10 cellular contexts compared by ENCODE assay signal in the genomic region with DNA sequence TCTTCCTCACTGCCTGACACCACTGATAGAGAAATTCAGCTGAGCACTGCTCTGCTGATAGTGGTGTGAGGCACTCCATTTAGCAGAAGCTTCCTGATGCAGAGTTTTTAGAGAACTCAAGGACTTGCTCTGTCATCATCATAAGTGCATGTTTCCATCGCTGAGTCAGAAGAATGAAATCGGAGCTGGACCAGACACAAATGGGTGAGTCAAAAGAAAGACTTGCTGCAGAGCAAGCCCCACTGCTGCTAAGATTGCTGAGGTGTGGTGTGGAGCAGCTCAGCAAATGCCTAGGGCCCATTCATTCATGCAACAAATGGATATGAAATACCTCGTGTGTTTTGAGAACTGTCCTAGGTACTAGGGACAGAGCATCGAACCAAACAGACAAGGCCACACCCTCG.
DNase-seq lines count a peak whose midpoint lies in the region; ATAC-seq, FAIRE-seq and TF ChIP-seq lines count a peak whose summit lies in the region.
"Had no signal": no experiment of that assay in that cellular context is flagged by ENCODE, and none has a peak within 500 bp of the region (broad histone marks: within the 10 kb centered on the region; RNA-seq: fewer than 3 reads in every experiment).

No MANE protein-coding gene starts in this region.

- DNase-seq in A549 (ENCODE audit: low read depth in 1 of 2, low spot score in 1 of 2) (peak; percentile 58 to 91), HPDE6-E6E7 (ENCODE audit: extremely low spot score) (peak; percentile 70), brain microvascular endothelial cell (peak; percentile 98), left lung (peak in 1 of 2 donors; percentile 40), activated gamma-delta T cell (lab: John Stamatoyannopoulos, UW) (no peak)
- DNase-seq in activated naive CD8-positive, alpha-beta T cell treated with anti-CD3 and anti-CD28 coated beads, Interleukin-2, amount 50 U/mL, for 24 hours = no peak
- DNase-seq in activated naive CD4-positive, alpha-beta T cell treated with anti-CD3 and anti-CD28 coated beads, Interleukin-2, amount 50 U/mL, for 16 hours = no peak
- DNase-seq: activated CD8-positive, alpha-beta memory T cell treated with anti-CD3 and anti-CD28 coated beads, Interleukin-2, amount 10 ng/mL, durations not matched to agents 7 days and 5 days had no signal

- CTCF ChIA-PET in A549 (lab: Yijun Ruan, JAX) = interaction anchor here (0.9 to 1.8 kb wide), 2 partner anchors 48 to 396 kb away, joined by 3 to 4 read pairs; no protein-coding TSS in a partner anchor

- WGBS in A549 (ENCODE audit: missing lambda C conversion rate) = 1% methylated on average over 5 of the region's 5 CpGs

- H3K4me1 ChIP-seq in A549 (peaks cover 37% of the 10 kb centered on the region), left lung (peaks cover 0 to 5% of the 10 kb centered on the region in 2 donors)

- ATAC-seq in A549 (peak; percentile 96 to 98), left lung (peak; percentile 91), GM21528 (IDR thresholded peaks at IDR 0.05; ENCODE audit: low FRiP score, unreplicated experiment) (no peak)
- no peak for ATAC-seq in activated naive CD8-positive, alpha-beta T cell treated with anti-CD3 and anti-CD28 coated beads, Interleukin-2, amount 50 U/mL, for 24 hours
- ATAC-seq: activated CD8-positive, alpha-beta memory T cell treated with anti-CD3 and anti-CD28 coated beads, Interleukin-2, amount 10 ng/mL, durations not matched to agents 7 days and 5 days had no signal

- FAIRE-seq in A549 (lab: Jason Lieb, UNC) = peak; percentile 88

- H3K27ac Mint-ChIP-seq in activated naive CD8-positive, alpha-beta T cell treated with anti-CD3 and anti-CD28 coated beads, Interleukin-2, amount 50 U/mL, for 24 hours = no peak overlapping the region
- H3K27ac Mint-ChIP-seq: activated CD8-positive, alpha-beta memory T cell treated with anti-CD3 and anti-CD28 coated beads, Interleukin-2, amount 10 ng/mL, durations not matched to agents 7 days and 5 days had no signal

- POLR2A ChIA-PET in A549 (lab: Yijun Ruan, JAX) = no interaction called here

- H3K27ac ChIP-seq in A549 (peak overlapping the region; percentile 63 to 84), brain microvascular endothelial cell (no peak overlapping the region), left lung (no peak overlapping the region)

- peak; percentile 33 to 51; a peak in 4 of 5 replicates for TF ChIP-seq RAD21 in A549 (conservative IDR thresholded peaks at IDR 0.05 in 1 of 2, IDR thresholded peaks at IDR 0.05 in 1 of 2)

- peak overlapping the region; percentile 59 for H3K4me2 ChIP-seq in A549

- no peak for TF ChIP-seq POLR2A in A549 (IDR thresholded peaks at IDR 0.05; ENCODE audit: low read length)

- H3K4me3 Mint-ChIP-seq in activated naive CD8-positive, alpha-beta T cell treated with anti-CD3 and anti-CD28 coated beads, Interleukin-2, amount 50 U/mL, for 24 hours = no peak overlapping the region
- H3K4me3 Mint-ChIP-seq: activated CD8-positive, alpha-beta memory T cell treated with anti-CD3 and anti-CD28 coated beads, Interleukin-2, amount 10 ng/mL, durations not matched to agents 7 days and 5 days; neural crest cell had no signal

- peaks cover 6% of the 10 kb centered on the region; the same call in 2 of the 3 replicates for H3K9me3 ChIP-seq in A549
- H3K9me3 ChIP-seq in left lung = no peaks in the 10 kb centered on the region

- no peaks in the 10 kb centered on the region for H3K27me3 Mint-ChIP-seq in activated naive CD8-positive, alpha-beta T cell treated with anti-CD3 and anti-CD28 coated beads, Interleukin-2, amount 50 U/mL, for 24 hours

- no peaks in the 10 kb centered on the region for H3K9me3 Mint-ChIP-seq in activated naive CD8-positive, alpha-beta T cell treated with anti-CD3 and anti-CD28 coated beads, Interleukin-2, amount 50 U/mL, for 24 hours
- H3K9me3 Mint-ChIP-seq: neural crest cell had no signal

- intact Hi-C loops in left lung (cut with DNase I) = no loop called here

- no peak for TF ChIP-seq CTCF in A549 (IDR thresholded peaks at IDR 0.05)
- TF ChIP-seq CTCF in brain microvascular endothelial cell (IDR thresholded peaks at IDR 0.05; ENCODE audit: low read depth, low read length, missing control alignments) = no peak
- no peak for TF ChIP-seq CTCF in left lung (IDR thresholded peaks at IDR 0.05)

- no peaks in the 10 kb centered on the region for H3K27me3 ChIP-seq in brain microvascular endothelial cell (replicated peaks)
- no peaks in the 10 kb centered on the region for H3K27me3 ChIP-seq in left lung

- in situ Hi-C loops in brain microvascular endothelial cell (cut with HindIII; ENCODE audit: low pct_ligation_motif_present, low sequenced_read_pairs) = no loop called here

- H3K36me3 ChIP-seq in brain microvascular endothelial cell (replicated peaks) (no peaks in the 10 kb centered on the region), left lung (no peaks in the 10 kb centered on the region)

- H3K4me3 ChIP-seq in A549 (no peak overlapping the region), brain microvascular endothelial cell (ENCODE audit: low read depth, low read length) (no peak overlapping the region), left lung (no peak overlapping the region)

- peaks cover 2% of the 10 kb centered on the region for H3K4me1 Mint-ChIP-seq in activated naive CD8-positive, alpha-beta T cell treated with anti-CD3 and anti-CD28 coated beads, Interleukin-2, amount 50 U/mL, for 24 hours
- H3K4me1 Mint-ChIP-seq: activated CD8-positive, alpha-beta memory T cell treated with anti-CD3 and anti-CD28 coated beads, Interleukin-2, amount 10 ng/mL, durations not matched to agents 7 days and 5 days; neural crest cell had no signal

- no peaks in the 10 kb centered on the region for H3K36me3 Mint-ChIP-seq in activated naive CD8-positive, alpha-beta T cell treated with anti-CD3 and anti-CD28 coated beads, Interleukin-2, amount 50 U/mL, for 24 hours (ENCODE audit: low read depth)
- H3K36me3 Mint-ChIP-seq: activated CD8-positive, alpha-beta memory T cell treated with anti-CD3 and anti-CD28 coated beads, Interleukin-2, amount 10 ng/mL, durations not matched to agents 7 days and 5 days had no signal

- peak in 1 of 2 experiments; percentile 37; a peak in 2 of 5 replicates for TF ChIP-seq EP300 in A549 (IDR thresholded peaks at IDR 0.05)

TF ChIP-seq in A549, 52 proteins besides CTCF, POLR2A, EP300 and RAD21:
- no peak for TF ChIP-seq HDAC2 (IDR thresholded peaks at IDR 0.05)
- TF ChIP-seq NFE2L2 (conservative IDR thresholded peaks at IDR 0.05; ENCODE audit: low read length) = 0 out of 2 replicates have a peak, but pooled peaks have one; percentile 11
- TF ChIP-seq, protein P1, sequence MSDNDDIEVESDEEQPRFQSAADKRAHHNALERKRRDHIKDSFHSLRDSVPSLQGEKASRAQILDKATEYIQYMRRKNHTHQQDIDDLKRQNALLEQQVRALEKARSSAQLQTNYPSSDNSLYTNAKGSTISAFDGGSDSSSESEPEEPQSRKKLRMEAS (IDR thresholded peaks at IDR 0.05) = peak; percentile 81
- peak; percentile 57 to 70; a peak in 4 of 5 replicates for TF ChIP-seq JUN (IDR thresholded peaks at IDR 0.05)
- no peak for TF ChIP-seq CBX2 (IDR thresholded peaks at IDR 0.05; ENCODE audit: borderline replicate concordance, low read depth)
- peak; percentile 88 for TF ChIP-seq FOSL2 (IDR thresholded peaks at IDR 0.05)
- TF ChIP-seq FOSL2 (CRISPR knock-in tag; IDR thresholded peaks at IDR 0.05) = peak; percentile 90
- TF ChIP-seq EHMT2 (IDR thresholded peaks at IDR 0.05; ENCODE audit: low read depth) = no peak
- TF ChIP-seq GATA3 (IDR thresholded peaks at IDR 0.05; ENCODE audit: borderline replicate concordance) = peak; percentile 69; the same call in 1 of the 2 replicates
- TF ChIP-seq MAFK (IDR thresholded peaks at IDR 0.05; ENCODE audit: partially characterized antibody) = peak; percentile 88
- TF ChIP-seq, protein P2, sequence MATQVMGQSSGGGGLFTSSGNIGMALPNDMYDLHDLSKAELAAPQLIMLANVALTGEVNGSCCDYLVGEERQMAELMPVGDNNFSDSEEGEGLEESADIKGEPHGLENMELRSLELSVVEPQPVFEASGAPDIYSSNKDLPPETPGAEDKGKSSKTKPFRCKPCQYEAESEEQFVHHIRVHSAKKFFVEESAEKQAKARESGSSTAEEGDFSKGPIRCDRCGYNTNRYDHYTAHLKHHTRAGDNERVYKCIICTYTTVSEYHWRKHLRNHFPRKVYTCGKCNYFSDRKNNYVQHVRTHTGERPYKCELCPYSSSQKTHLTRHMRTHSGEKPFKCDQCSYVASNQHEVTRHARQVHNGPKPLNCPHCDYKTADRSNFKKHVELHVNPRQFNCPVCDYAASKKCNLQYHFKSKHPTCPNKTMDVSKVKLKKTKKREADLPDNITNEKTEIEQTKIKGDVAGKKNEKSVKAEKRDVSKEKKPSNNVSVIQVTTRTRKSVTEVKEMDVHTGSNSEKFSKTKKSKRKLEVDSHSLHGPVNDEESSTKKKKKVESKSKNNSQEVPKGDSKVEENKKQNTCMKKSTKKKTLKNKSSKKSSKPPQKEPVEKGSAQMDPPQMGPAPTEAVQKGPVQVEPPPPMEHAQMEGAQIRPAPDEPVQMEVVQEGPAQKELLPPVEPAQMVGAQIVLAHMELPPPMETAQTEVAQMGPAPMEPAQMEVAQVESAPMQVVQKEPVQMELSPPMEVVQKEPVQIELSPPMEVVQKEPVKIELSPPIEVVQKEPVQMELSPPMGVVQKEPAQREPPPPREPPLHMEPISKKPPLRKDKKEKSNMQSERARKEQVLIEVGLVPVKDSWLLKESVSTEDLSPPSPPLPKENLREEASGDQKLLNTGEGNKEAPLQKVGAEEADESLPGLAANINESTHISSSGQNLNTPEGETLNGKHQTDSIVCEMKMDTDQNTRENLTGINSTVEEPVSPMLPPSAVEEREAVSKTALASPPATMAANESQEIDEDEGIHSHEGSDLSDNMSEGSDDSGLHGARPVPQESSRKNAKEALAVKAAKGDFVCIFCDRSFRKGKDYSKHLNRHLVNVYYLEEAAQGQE (IDR thresholded peaks at IDR 0.05) = peak; percentile 72
- peak; percentile 90 for TF ChIP-seq JUNB (IDR thresholded peaks at IDR 0.05)
- peak in 1 of 2 experiments; percentile 60; a peak in 2 of 4 replicates for TF ChIP-seq CEBPB (IDR thresholded peaks at IDR 0.05)
- TF ChIP-seq MYC (IDR thresholded peaks at IDR 0.05; ENCODE audit: borderline replicate concordance, low read length) = 0 out of 2 replicates have a peak, but pooled peaks have one; percentile 19
- 0 out of 3 replicates have a peak, but pooled peaks have one; percentile 41 for TF ChIP-seq SMC3 (IDR thresholded peaks at IDR 0.05)
- TF ChIP-seq CHD4 (IDR thresholded peaks at IDR 0.05; ENCODE audit: borderline replicate concordance) = no peak
- TF ChIP-seq FOXS1 (CRISPR knock-in tag; IDR thresholded peaks at IDR 0.05) = peak; percentile 4; the same call in 1 of the 2 replicates
- no peak for TF ChIP-seq RARB (CRISPR knock-in tag; IDR thresholded peaks at IDR 0.05)

Comparison
In these comparisons a context has a peak if more than half of its experiments do, and no peak if none do; other contexts are left out.
1. ATAC-seq: peak in A549 (2 of 2) and left lung (single experiment); none in GM21528 (single experiment) and activated naive CD8-positive, alpha-beta T cell treated with anti-CD3 and anti-CD28 coated beads, Interleukin-2, amount 50 U/mL, for 24 hours (single experiment).
2. DNase-seq: peak in A549 (2 of 2), HPDE6-E6E7 (single experiment) and brain microvascular endothelial cell (single experiment); none in activated gamma-delta T cell (single experiment), activated naive CD8-positive, alpha-beta T cell treated with anti-CD3 and anti-CD28 coated beads, Interleukin-2, amount 50 U/mL, for 24 hours (single experiment) and activated naive CD4-positive, alpha-beta T cell treated with anti-CD3 and anti-CD28 coated beads, Interleukin-2, amount 50 U/mL, for 16 hours (single experiment).
3. H3K27ac ChIP-seq: peak in A549 (2 of 2); none in brain microvascular endothelial cell (single experiment) and left lung (0 of 2).